ENCODE assay signal across 31 cellular contexts in genomic region chr6:135672256-135672655, GRCh38.
"Had no signal": no experiment of that assay in that cellular context is flagged by ENCODE, and none has a peak within 500 bp of the region (broad histone marks: within the 10 kb centered on the region; RNA-seq: fewer than 3 reads in every experiment).

No MANE protein-coding gene starts in this region.

- H3K4me1 ChIP-seq: ascending aorta, breast epithelium, colonic mucosa had no signal

- H3K27ac Mint-ChIP-seq: activated B cell treated with CpG ODN at 0.5 μM for 24 hours; activated CD4-positive, alpha-beta memory T cell treated with anti-CD3 and anti-CD28 coated beads for 36 hours; activated CD8-positive, alpha-beta memory T cell treated with anti-CD3 and anti-CD28 coated beads, Interleukin-2, amount 10 ng/mL, durations not matched to agents 7 days and 5 days; activated CD8-positive, alpha-beta T cell treated with anti-CD3 and anti-CD28 coated beads, Interleukin-2, amount 10 ng/mL, durations not matched to agents 7 days and 5 days; activated naive CD4-positive, alpha-beta T cell treated with anti-CD3 and anti-CD28 coated beads, Interleukin-2, amount 10 ng/mL, durations not matched to agents 7 days and 5 days; activated naive CD4-positive, alpha-beta T cell treated with anti-CD3 and anti-CD28 coated beads, Interleukin-2, amount 50 U/mL, for 72 hours; activated naive CD8-positive, alpha-beta T cell treated with anti-CD3 and anti-CD28 coated beads, Interleukin-2, amount 10 ng/mL, durations not matched to agents 7 days and 5 days; brain; T-cell; T-helper 2 cell treated with Interferon-gamma antibody and Interleukin-4, amounts not matched to agents 5 μg/mL and 100 μg/mL, for 36 hours had no signal

- H3K4me1 Mint-ChIP-seq: activated B cell treated with CpG ODN at 0.5 μM for 24 hours, T-cell had no signal

- DNase-seq: activated B cell treated with CpG ODN at 0.5 μM for 24 hours; activated CD4-positive, alpha-beta memory T cell treated with anti-CD3 and anti-CD28 coated beads for 36 hours; activated CD8-positive, alpha-beta memory T cell treated with anti-CD3 and anti-CD28 coated beads, Interleukin-2, amount 10 ng/mL, durations not matched to agents 7 days and 5 days; activated CD8-positive, alpha-beta memory T cell treated with anti-CD3 and anti-CD28 coated beads, Interleukin-2, amount 50 U/mL, for 4 hours; activated CD8-positive, alpha-beta T cell treated with anti-CD3 and anti-CD28 coated beads, Interleukin-2, amount 10 ng/mL, durations not matched to agents 7 days and 5 days; activated gamma-delta T cell; activated naive CD4-positive, alpha-beta T cell; activated naive CD4-positive, alpha-beta T cell treated with anti-CD3 and anti-CD28 coated beads, Interleukin-2, amount 10 ng/mL, durations not matched to agents 7 days and 5 days; activated naive CD8-positive, alpha-beta T cell treated with anti-CD3 and anti-CD28 coated beads, Interleukin-2, amount 10 ng/mL, durations not matched to agents 7 days and 5 days; activated T-cell treated with anti-CD3 and anti-CD28 coated beads, Interleukin-2, amount 50 U/mL, for 1 hour; activated T-cell treated with anti-CD3 and anti-CD28 coated beads, Interleukin-2, amount 50 U/mL, for 48 hours; central memory CD4-positive, alpha-beta T cell; cerebellar nuclear complex; colonic mucosa; effector CD8-positive, alpha-beta T cell; foreskin fibroblast; head of caudate nucleus; SW 1271; T-cell; T1000; WERI-Rb-1 had no signal

- H3K27me3 ChIP-seq: ascending aorta, breast epithelium, cardiac muscle cell, colonic mucosa had no signal

- H3K4me3 ChIP-seq: ascending aorta, breast epithelium, cardiac muscle cell, colonic mucosa had no signal

- H3K36me3 ChIP-seq: ascending aorta, breast epithelium, cardiac muscle cell, colonic mucosa, WERI-Rb-1 had no signal

- H3K9me3 Mint-ChIP-seq: activated B cell treated with CpG ODN at 0.5 μM for 24 hours; activated CD4-positive, alpha-beta memory T cell treated with anti-CD3 and anti-CD28 coated beads for 36 hours; activated naive CD4-positive, alpha-beta T cell treated with anti-CD3 and anti-CD28 coated beads, Interleukin-2, amount 10 ng/mL, durations not matched to agents 7 days and 5 days; T-cell had no signal

- H3K27ac ChIP-seq: ascending aorta, breast epithelium, cardiac muscle cell, colonic mucosa, epithelial cell of prostate, WERI-Rb-1 had no signal

- H3K27me3 Mint-ChIP-seq: activated B cell treated with CpG ODN at 0.5 μM for 24 hours; activated naive CD4-positive, alpha-beta T cell treated with anti-CD3 and anti-CD28 coated beads, Interleukin-2, amount 10 ng/mL, durations not matched to agents 7 days and 5 days; activated naive CD8-positive, alpha-beta T cell treated with anti-CD3 and anti-CD28 coated beads, Interleukin-2, amount 10 ng/mL, durations not matched to agents 7 days and 5 days had no signal

- H3K4me3 Mint-ChIP-seq: activated B cell treated with CpG ODN at 0.5 μM for 24 hours; activated CD4-positive, alpha-beta memory T cell treated with anti-CD3 and anti-CD28 coated beads for 36 hours; activated CD8-positive, alpha-beta memory T cell treated with anti-CD3 and anti-CD28 coated beads, Interleukin-2, amount 10 ng/mL, durations not matched to agents 7 days and 5 days; activated CD8-positive, alpha-beta T cell treated with anti-CD3 and anti-CD28 coated beads, Interleukin-2, amount 10 ng/mL, durations not matched to agents 7 days and 5 days; activated naive CD4-positive, alpha-beta T cell treated with anti-CD3 and anti-CD28 coated beads, Interleukin-2, amount 10 ng/mL, durations not matched to agents 7 days and 5 days; activated naive CD8-positive, alpha-beta T cell treated with anti-CD3 and anti-CD28 coated beads, Interleukin-2, amount 10 ng/mL, durations not matched to agents 7 days and 5 days; activated T-helper 1 cell treated with anti-CD3 and anti-CD28 coated beads, Interleukin-12 subunit alpha, Interleukin-12 subunit beta, Interleukin-2, Interleukin-4 antibody, amounts not matched to agents 30 ng/mL and 10 ng/mL and 1 ng/mL, durations not matched to agents 14 hours and 24 hours and 36 hours; brain; T-cell; T-helper 1 cell treated with Interleukin-12 subunit alpha and Interleukin-12 subunit beta and Interleukin-4 antibody, amounts not matched to agents 30 μg/mL and 1 μg/mL, for 36 hours; T-helper 2 cell treated with Interferon-gamma antibody and Interleukin-4, amounts not matched to agents 5 μg/mL and 100 μg/mL, for 36 hours had no signal

- ATAC-seq: activated CD4-positive, CD25-positive, alpha-beta regulatory T cell treated with anti-CD3 and anti-CD28 coated beads, Interleukin-2, amount 50 U/mL, for 24 hours; activated CD8-positive, alpha-beta memory T cell treated with anti-CD3 and anti-CD28 coated beads, Interleukin-2, amount 10 ng/mL, durations not matched to agents 7 days and 5 days; activated CD8-positive, alpha-beta T cell treated with anti-CD3 and anti-CD28 coated beads, Interleukin-2, amount 10 ng/mL, durations not matched to agents 7 days and 5 days; T-cell had no signal

- H3K36me3 Mint-ChIP-seq: activated CD4-positive, alpha-beta memory T cell treated with anti-CD3 and anti-CD28 coated beads for 36 hours; activated naive CD4-positive, alpha-beta T cell treated with anti-CD3 and anti-CD28 coated beads, Interleukin-2, amount 10 ng/mL, durations not matched to agents 7 days and 5 days; brain; T-cell had no signal

- H3K9me3 ChIP-seq: ascending aorta, colonic mucosa had no signal
